Comparison of ENCODE assay signal across 1 cellular context in the genomic region with DNA sequence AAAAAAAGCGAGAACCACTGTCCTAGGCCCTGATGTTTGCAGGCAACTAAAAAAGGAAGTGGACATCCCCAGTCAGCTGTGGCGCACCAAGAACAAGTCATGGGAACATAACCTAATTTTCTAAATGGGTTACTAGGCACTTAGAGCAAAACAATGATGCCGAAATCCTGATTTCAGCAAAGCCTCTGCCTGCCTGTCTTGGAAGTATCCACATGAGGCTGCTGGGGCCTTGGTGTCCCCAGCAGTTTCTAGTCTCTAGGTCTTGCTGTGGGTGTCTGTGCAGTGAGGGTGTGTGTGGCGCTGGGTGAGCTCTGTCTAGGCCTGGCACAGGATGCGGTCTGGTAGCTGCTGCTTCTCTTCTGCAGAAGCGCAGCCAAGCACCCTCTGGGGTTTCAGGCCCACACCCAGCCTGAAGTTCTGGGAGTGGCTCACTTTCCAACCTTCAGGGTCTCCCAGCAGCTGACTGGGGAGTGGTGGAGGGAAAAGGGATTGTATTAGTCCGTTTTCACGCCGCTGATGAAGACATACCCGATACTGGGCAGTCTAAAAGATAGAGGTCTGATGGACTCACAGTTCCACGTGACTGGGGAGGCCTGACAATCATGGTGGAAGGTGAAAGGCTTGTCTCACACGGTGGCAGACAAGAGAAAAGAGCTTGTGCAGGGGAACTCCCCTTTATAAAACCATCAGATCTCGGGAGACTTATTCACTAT.
TF ChIP-seq lines count a peak whose summit lies in the region.

No MANE protein-coding gene starts in this region.

TF ChIP-seq in GM12878, 131 proteins besides CTCF, POLR2A, EP300 and RAD21 (continued from another document):
- TF ChIP-seq YY1 (IDR thresholded peaks at IDR 0.05; ENCODE audit: low read depth, low read length) (peak; percentile 30; the same call in 1 of the 2 replicates), SRF (IDR thresholded peaks at IDR 0.05; ENCODE audit: low read depth in 2 of 2, low read length in 2 of 2) (no peak), IKZF1 (conservative IDR thresholded peaks at IDR 0.05) (0 out of 2 replicates have a peak, but pooled peaks have one; percentile 31), CHD1 (IDR thresholded peaks at IDR 0.05; ENCODE audit: low read depth, low read length) (no peak), IKZF2 (IDR thresholded peaks at IDR 0.05) (0 out of 4 replicates have a peak, but pooled peaks of 1 of the 2 experiments have one; percentile 13), ZNF687 (IDR thresholded peaks at IDR 0.05) (peak; percentile 87; the same call in 1 of the 2 replicates), PKNOX1 (IDR thresholded peaks at IDR 0.05) (peak; percentile 54; the same call in 1 of the 2 replicates), BHLHE40 (IDR thresholded peaks at IDR 0.05; ENCODE audit: borderline replicate concordance in 1 of 2, low read depth in 2 of 2, low read length in 1 of 2) (peak in 1 of 2 experiments; percentile 51; a peak in 1 of 4 replicates), RUNX3 (IDR thresholded peaks at IDR 0.05; ENCODE audit: low read length) (0 out of 2 replicates have a peak, but pooled peaks have one; percentile 11)
